8 cellular contexts compared by ENCODE assay signal in genomic region chr16:67528870-67529638, GRCh38. TPM values are rescaled to one million over a fixed set of nuclear protein-coding genes. Genes with fewer than 3 reads are reported as not detected.
DNase-seq lines count a peak whose midpoint lies in the region; ATAC-seq and TF ChIP-seq lines count a peak whose summit lies in the region.

No MANE protein-coding gene starts in this region.

- H3K4me3 ChIP-seq in HUES64 (ENCODE audit: low read length) (peak overlapping the region; percentile 56), fibroblast of lung (replicated peaks in 1 of 4; ENCODE audit: control extremely low read depth in 1 of 4, insufficient read depth in 1 of 4, low read depth in 3 of 4, low read length in 4 of 4) (peak overlapping the region; percentile 86 to 90 (median 87)), neural progenitor cell (peak overlapping the region; percentile 92)

- DNase-seq in ELR (ENCODE audit: low read depth) = peak; percentile 70
- no peak for DNase-seq in activated CD8-positive, alpha-beta T cell treated with anti-CD3 and anti-CD28 coated beads, Interleukin-2, amount 10 ng/mL, durations not matched to agents 7 days and 5 days
- peak; percentile 29 to 48 for DNase-seq in fibroblast of lung (ENCODE audit: low read depth in 2 of 2)
- DNase-seq in neural progenitor cell (ENCODE audit: low spot score) = peak; percentile 80
- no peak for DNase-seq in A172 (ENCODE audit: low spot score)
- no peak for DNase-seq in DMS153 treated with DMSO at 0.1 percent for 48 hours (lab: John Stamatoyannopoulos, UW; ENCODE audit: unreplicated experiment)
- DNase-seq in NCI-H2196 (lab: John Stamatoyannopoulos, UW; ENCODE audit: unreplicated experiment) = no peak

- H3K79me2 ChIP-seq in fibroblast of lung (ENCODE audit: control insufficient read depth, insufficient read depth, low read length) = peaks cover 30% of the 10 kb centered on the region
- no peaks in the 10 kb centered on the region for H3K79me2 ChIP-seq in neural progenitor cell (ENCODE audit: low read depth)

- CTCF ChIA-PET in activated CD8-positive, alpha-beta T cell treated with anti-CD3 and anti-CD28 coated beads, Interleukin-2, amount 10 ng/mL, durations not matched to agents 7 days and 5 days (lab: Charles Lee) = interaction anchor here (1.1 to 5.6 kb wide), 6 partner anchors 8 to 116 kb away, joined by 3 to 80 read pairs (median 5); partner anchors contain the start of gene CARMIL2

- ATAC-seq in activated CD8-positive, alpha-beta T cell treated with anti-CD3 and anti-CD28 coated beads, Interleukin-2, amount 10 ng/mL, durations not matched to agents 7 days and 5 days = peak; percentile 70

- H3K4me3 Mint-ChIP-seq in activated CD8-positive, alpha-beta T cell treated with anti-CD3 and anti-CD28 coated beads, Interleukin-2, amount 10 ng/mL, durations not matched to agents 7 days and 5 days = peak overlapping the region; percentile 44
- peak overlapping the region; percentile 92 for H3K4me3 Mint-ChIP-seq in neural progenitor cell

- no peak overlapping the region for H3K27ac Mint-ChIP-seq in activated CD8-positive, alpha-beta T cell treated with anti-CD3 and anti-CD28 coated beads, Interleukin-2, amount 10 ng/mL, durations not matched to agents 7 days and 5 days
- no peak overlapping the region for H3K27ac Mint-ChIP-seq in neural progenitor cell

- H2AFZ ChIP-seq in fibroblast of lung (ENCODE audit: low read length) = no peak overlapping the region
- H2AFZ ChIP-seq in neural progenitor cell (replicated peaks) = peak overlapping the region; percentile 83

- POLR2A ChIA-PET in activated CD8-positive, alpha-beta T cell treated with anti-CD3 and anti-CD28 coated beads, Interleukin-2, amount 10 ng/mL, durations not matched to agents 7 days and 5 days (lab: Charles Lee) = interaction anchor here (1.4 kb wide), 1 partner anchor 11 kb away, joined by 6 read pairs; no protein-coding TSS in a partner anchor

- H3K27ac ChIP-seq in HUES64 (ENCODE audit: low read depth, low read length) = no peak overlapping the region
- H3K27ac ChIP-seq in fibroblast of lung (ENCODE audit: insufficient read depth, low read length) = peak overlapping the region; percentile 95
- no peak overlapping the region for H3K27ac ChIP-seq in neural progenitor cell

- no peaks in the 10 kb centered on the region for H4K20me1 ChIP-seq in fibroblast of lung (ENCODE audit: control insufficient read depth, extremely low read depth, insufficient read depth, low read length)
- H4K20me1 ChIP-seq in neural progenitor cell (ENCODE audit: low read depth) = peaks cover 40% of the 10 kb centered on the region

- H3K4me1 ChIP-seq in HUES64 (ENCODE audit: insufficient read depth, low read length) (peaks cover 5% of the 10 kb centered on the region; the same call in 1 of the 2 replicates), fibroblast of lung (ENCODE audit: control insufficient read depth, extremely low read depth, insufficient read depth, low read length) (peaks cover 4% of the 10 kb centered on the region), neural progenitor cell (peaks cover 15% of the 10 kb centered on the region)

- no peaks in the 10 kb centered on the region for H3K9me3 ChIP-seq in HUES64 (ENCODE audit: insufficient read depth, low read depth, low read length)
- no peaks in the 10 kb centered on the region for H3K9me3 ChIP-seq in fibroblast of lung (ENCODE audit: control insufficient read depth, insufficient read depth, low read depth, low read length)
- H3K9me3 ChIP-seq in neural progenitor cell (ENCODE audit: low read depth) = no peaks in the 10 kb centered on the region

- no peaks in the 10 kb centered on the region for H3K9me3 Mint-ChIP-seq in activated CD8-positive, alpha-beta T cell treated with anti-CD3 and anti-CD28 coated beads, Interleukin-2, amount 10 ng/mL, durations not matched to agents 7 days and 5 days (ENCODE audit: insufficient read depth)
- H3K9me3 Mint-ChIP-seq in neural progenitor cell = no peaks in the 10 kb centered on the region

- H3K36me3 ChIP-seq in HUES64 (ENCODE audit: insufficient read depth, low read length) = no peaks in the 10 kb centered on the region
- H3K36me3 ChIP-seq in fibroblast of lung (ENCODE audit: control insufficient read depth, insufficient read depth, low read length) = no peaks in the 10 kb centered on the region
- no peaks in the 10 kb centered on the region for H3K36me3 ChIP-seq in neural progenitor cell

- H3K27me3 ChIP-seq in HUES64 (ENCODE audit: insufficient read depth, low read length) = peaks cover 98% of the 10 kb centered on the region
- no peaks in the 10 kb centered on the region for H3K27me3 ChIP-seq in fibroblast of lung (ENCODE audit: control insufficient read depth, insufficient read depth, low read length)
- H3K27me3 ChIP-seq in neural progenitor cell = peaks cover 98% of the 10 kb centered on the region

- peaks cover 49% of the 10 kb centered on the region for H3K27me3 Mint-ChIP-seq in activated CD8-positive, alpha-beta T cell treated with anti-CD3 and anti-CD28 coated beads, Interleukin-2, amount 10 ng/mL, durations not matched to agents 7 days and 5 days (ENCODE audit: low read depth)
- peaks cover 18% of the 10 kb centered on the region for H3K27me3 Mint-ChIP-seq in neural progenitor cell (ENCODE audit: insufficient read depth, low read depth)

- H3K9ac ChIP-seq in HUES64 (ENCODE audit: low read depth, low read length) = peak overlapping the region; percentile 14
- peak overlapping the region; percentile 92 for H3K9ac ChIP-seq in fibroblast of lung (ENCODE audit: insufficient read depth, low read length)
- H3K9ac ChIP-seq in neural progenitor cell = peak overlapping the region; percentile 43

- H3K4me2 ChIP-seq in fibroblast of lung (ENCODE audit: extremely low read depth, insufficient read depth, low read length) = peak overlapping the region; percentile 100
- peak overlapping the region; percentile 96 for H3K4me2 ChIP-seq in neural progenitor cell

- TF ChIP-seq CTCF in fibroblast of lung (conservative IDR thresholded peaks at IDR 0.05 in 1 of 2, IDR thresholded peaks at IDR 0.05 in 1 of 2; ENCODE audit: low read depth in 1 of 2, low read length in 2 of 2) (no peak), neural progenitor cell (IDR thresholded peaks at IDR 0.05) (no peak)

- WGBS in HUES64 = 1% methylated on average over 66 of the region's 66 CpGs

- H3K4me1 Mint-ChIP-seq in activated CD8-positive, alpha-beta T cell treated with anti-CD3 and anti-CD28 coated beads, Interleukin-2, amount 10 ng/mL, durations not matched to agents 7 days and 5 days (ENCODE audit: low read depth) = peaks cover 20% of the 10 kb centered on the region
- H3K4me1 Mint-ChIP-seq in neural progenitor cell = peaks cover 10% of the 10 kb centered on the region

- peaks cover 31% of the 10 kb centered on the region for H3F3A ChIP-seq in neural progenitor cell (ENCODE audit: low read depth)

- H3K36me3 Mint-ChIP-seq in activated CD8-positive, alpha-beta T cell treated with anti-CD3 and anti-CD28 coated beads, Interleukin-2, amount 10 ng/mL, durations not matched to agents 7 days and 5 days (ENCODE audit: low read depth) = peaks cover 3% of the 10 kb centered on the region
- no peaks in the 10 kb centered on the region for H3K36me3 Mint-ChIP-seq in neural progenitor cell

RNA-seq across cellular contexts. Expression of gene RIPOR1, which starts 0.4 kb away (rescaled TPM):
- polyA plus RNA-seq in HUES64 (2013, experiment 1 of 2) = 6.0 TPM
- 8.7 TPM for polyA plus RNA-seq in HUES64 (2013, experiment 2 of 2)
- total RNA-seq in activated CD8-positive, alpha-beta T cell treated with anti-CD3 and anti-CD28 coated beads, Interleukin-2, amount 10 ng/mL, durations not matched to agents 7 days and 5 days = 10 to 100 TPM; 10.6 to 13.7 TPM
- total RNA-seq in fibroblast of lung = 19.5 and 26.6 TPM in 2 replicates
- polyA plus RNA-seq in fibroblast of lung = 13.7 and 16.0 TPM in 2 replicates
- 36.7 and 38.7 TPM in 2 replicates for polyA plus RNA-seq in fibroblast of lung (2012)
- 68.6 and 87.4 TPM in 2 replicates for polyA minus RNA-seq in fibroblast of lung (ENCODE audit: low replicate concordance)
- total RNA-seq in neural progenitor cell (ENCODE audit: low replicate concordance) = 8.7 and 13.5 TPM in 2 replicates
- total RNA-seq in A172 (2014; rRNA removed; shearing (Covaris generic)) = 21.6 and 31.6 TPM in 2 replicates

RNA-seq across cellular contexts. Expression of gene CTCF, which starts 33.3 kb away (rescaled TPM):
- 58.9 TPM for polyA plus RNA-seq in HUES64 (2013, experiment 1 of 2)
- polyA plus RNA-seq in HUES64 (2013, experiment 2 of 2) = 56.5 TPM
- 10 to 100 TPM; 77.4 to 79.8 TPM for total RNA-seq in activated CD8-positive, alpha-beta T cell treated with anti-CD3 and anti-CD28 coated beads, Interleukin-2, amount 10 ng/mL, durations not matched to agents 7 days and 5 days
- total RNA-seq in fibroblast of lung (20.0 and 21.1 TPM in 2 replicates), neural progenitor cell (ENCODE audit: low replicate concordance) (75.7 and 76.3 TPM in 2 replicates)
- 20.9 and 32.6 TPM in 2 replicates for polyA plus RNA-seq in fibroblast of lung
- polyA plus RNA-seq in fibroblast of lung (2012) = 16.8 and 24.3 TPM in 2 replicates
- 18.8 and 27.5 TPM in 2 replicates for polyA minus RNA-seq in fibroblast of lung (ENCODE audit: low replicate concordance)
- 29.7 and 30.3 TPM in 2 replicates for total RNA-seq in A172 (2014; rRNA removed; shearing (Covaris generic))

RNA-seq across cellular contexts. Expression of gene AGRP, which starts 45.7 kb away (rescaled TPM):
- not detected for polyA plus RNA-seq in HUES64 (2013, experiment 1 of 2)
- polyA plus RNA-seq in HUES64 (2013, experiment 2 of 2) = not detected
- not detected for total RNA-seq in activated CD8-positive, alpha-beta T cell treated with anti-CD3 and anti-CD28 coated beads, Interleukin-2, amount 10 ng/mL, durations not matched to agents 7 days and 5 days
- total RNA-seq in fibroblast of lung = not detected in 2 replicates
- polyA plus RNA-seq in fibroblast of lung = not detected in 2 replicates
- not detected in 2 replicates for polyA plus RNA-seq in fibroblast of lung (2012)
- polyA minus RNA-seq in fibroblast of lung (ENCODE audit: low replicate concordance) = not detected in 2 replicates
- not detected in 2 replicates for total RNA-seq in neural progenitor cell (ENCODE audit: low replicate concordance)
- total RNA-seq in A172 (2014; rRNA removed; shearing (Covaris generic)) = not detected in 2 replicates

RNA-seq across cellular contexts. Expression of gene ATP6V0D1, which starts 48.1 kb away (rescaled TPM):
- 49.9 TPM for polyA plus RNA-seq in HUES64 (2013, experiment 1 of 2)
- polyA plus RNA-seq in HUES64 (2013, experiment 2 of 2) = 45.5 TPM
- 10 to 100 TPM; 52.7 to 58.1 TPM for total RNA-seq in activated CD8-positive, alpha-beta T cell treated with anti-CD3 and anti-CD28 coated beads, Interleukin-2, amount 10 ng/mL, durations not matched to agents 7 days and 5 days
- total RNA-seq in fibroblast of lung (68.1 and 91.2 TPM in 2 replicates), neural progenitor cell (ENCODE audit: low replicate concordance) (29.7 and 42.0 TPM in 2 replicates)
- 183 and 230 TPM in 2 replicates for polyA plus RNA-seq in fibroblast of lung
- 128 and 158 TPM in 2 replicates for polyA plus RNA-seq in fibroblast of lung (2012)
- 647 and 705 TPM in 2 replicates for polyA minus RNA-seq in fibroblast of lung (ENCODE audit: low replicate concordance)
- total RNA-seq in A172 (2014; rRNA removed; shearing (Covaris generic)) = 66.8 and 77.5 TPM in 2 replicates

Comparison
In these comparisons a context has a peak if more than half of its experiments do, and no peak if none do; other contexts are left out.
1. DNase-seq: peak in ELR (single experiment), fibroblast of lung (2 of 2) and neural progenitor cell (single experiment); none in activated CD8-positive, alpha-beta T cell treated with anti-CD3 and anti-CD28 coated beads, Interleukin-2, amount 10 ng/mL, durations not matched to agents 7 days and 5 days (single experiment), A172 (single experiment), DMS153 treated with DMSO at 0.1 percent for 48 hours (single experiment) and NCI-H2196 (single experiment).
2. H3K9ac ChIP-seq: peak in every context shown above with its lines; median percentile 92 in fibroblast of lung; 43 in neural progenitor cell; 14 in HUES64.
3. Peak in every context shown above with its lines, with median percentiles within 50 percentile points of each other: H3K4me3 ChIP-seq.